Comparison of ENCODE assay signal across 16 cellular contexts in the genomic region with DNA sequence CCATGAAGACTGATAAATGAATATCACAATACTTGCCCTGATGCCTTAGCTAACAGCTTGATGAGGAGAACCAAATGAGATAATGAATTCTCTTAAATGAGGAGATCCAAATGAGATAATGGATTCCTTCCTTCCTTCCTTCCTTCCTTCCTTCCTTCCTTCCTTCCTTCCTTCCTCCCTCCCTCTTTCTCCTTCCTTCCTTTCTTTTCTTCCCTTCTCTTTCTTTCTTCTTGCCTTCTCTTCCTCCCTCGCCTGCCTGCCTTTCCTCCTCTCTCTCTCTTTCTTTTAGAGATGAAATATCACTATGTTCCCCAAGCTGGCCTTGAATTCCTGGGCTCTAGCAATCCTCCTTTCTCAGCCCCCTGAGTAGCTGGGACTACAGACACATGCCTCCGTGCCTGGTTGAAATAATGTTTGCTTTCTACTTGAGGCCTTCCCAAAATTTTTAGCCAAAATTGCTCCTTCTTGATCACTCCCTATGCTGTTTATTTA. TPM values are rescaled to one million over a fixed set of nuclear protein-coding genes. Genes with fewer than 3 reads are reported as not detected.
DNase-seq lines count a peak whose midpoint lies in the region; ATAC-seq and TF ChIP-seq lines count a peak whose summit lies in the region.
"Had no signal": no experiment of that assay in that cellular context is flagged by ENCODE, and none has a peak within 500 bp of the region (broad histone marks: within the 10 kb centered on the region; RNA-seq: fewer than 3 reads in every experiment).

No MANE protein-coding gene starts in this region.

- no peak overlapping the region for H3K4me3 Mint-ChIP-seq in GM23338
- H3K4me3 Mint-ChIP-seq in T-helper 17 cell: no peak overlapping the region
- no peak overlapping the region for H3K4me3 Mint-ChIP-seq in activated CD4-positive, alpha-beta memory T cell treated with anti-CD3 and anti-CD28 coated beads, Interleukin-2, amount 10 ng/mL, durations not matched to agents 7 days and 5 days
- H3K4me3 Mint-ChIP-seq: CD14-positive monocyte; CD8-positive, alpha-beta T cell had no signal

- POLR2A ChIA-PET in activated CD4-positive, alpha-beta memory T cell treated with anti-CD3 and anti-CD28 coated beads, Interleukin-2, amount 10 ng/mL, durations not matched to agents 7 days and 5 days (lab: Charles Lee): no interaction called here

- H4K20me1 ChIP-seq in GM23338 (replicated peaks; ENCODE audit: insufficient read depth): no peaks in the 10 kb centered on the region

- no peak for TF ChIP-seq CTCF in GM23338 (conservative IDR thresholded peaks at IDR 0.05; ENCODE audit: low read depth in 2 of 2)
- no peak for TF ChIP-seq CTCF in dorsolateral prefrontal cortex (IDR thresholded peaks at IDR 0.05 in 54 of 56, conservative IDR thresholded peaks at IDR 0.05 in 2 of 56; ENCODE audit: low read depth in 1 of 56, partially characterized antibody in 56 of 56)

- H3K4me1 Mint-ChIP-seq in GM23338: peaks cover 18% of the 10 kb centered on the region; the same call in 2 of the 3 replicates
- H3K4me1 Mint-ChIP-seq in T-helper 17 cell: peaks cover 21% of the 10 kb centered on the region
- H3K4me1 Mint-ChIP-seq in activated CD4-positive, alpha-beta memory T cell treated with anti-CD3 and anti-CD28 coated beads, Interleukin-2, amount 10 ng/mL, durations not matched to agents 7 days and 5 days: peaks cover 17% of the 10 kb centered on the region

- H3K36me3 Mint-ChIP-seq in GM23338 (ENCODE audit: low read depth) (no peaks in the 10 kb centered on the region), T-helper 17 cell (ENCODE audit: low read depth) (no peaks in the 10 kb centered on the region)
- H3K36me3 Mint-ChIP-seq in activated CD4-positive, alpha-beta memory T cell treated with anti-CD3 and anti-CD28 coated beads, Interleukin-2, amount 10 ng/mL, durations not matched to agents 7 days and 5 days (ENCODE audit: low read depth): no peaks in the 10 kb centered on the region
- H3K36me3 Mint-ChIP-seq: CD14-positive monocyte; CD8-positive, alpha-beta T cell had no signal

- DNase-seq in GM23338 (ENCODE audit: low spot score) (no peak), T-helper 17 cell (no peak), dorsolateral prefrontal cortex (no peak), substantia nigra (lab: John Stamatoyannopoulos, UW) (no peak), H7 (no peak)
- DNase-seq in activated CD4-positive, alpha-beta memory T cell treated with anti-CD3 and anti-CD28 coated beads, Interleukin-2, amount 10 ng/mL, durations not matched to agents 7 days and 5 days: no peak
- DNase-seq: Caco-2; CD8-positive, alpha-beta T cell; DND-41; GF-D8; IMR-90 had no signal

- H3F3A ChIP-seq in GM23338 (replicated peaks; ENCODE audit: low read depth): no peaks in the 10 kb centered on the region

- H3K4me2 ChIP-seq in GM23338: no peak overlapping the region
- H3K4me2 ChIP-seq: A549 had no signal

- peaks cover 21% of the 10 kb centered on the region for H3K4me1 ChIP-seq in GM23338 (ENCODE audit: insufficient read depth)
- H3K4me1 ChIP-seq: Caco-2 had no signal

- H3K4me3 ChIP-seq in GM23338 (no peak overlapping the region), dorsolateral prefrontal cortex (peak overlapping the region in 1 of 59 donors; percentile 33), H7 (ENCODE audit: insufficient read depth, low read depth, low read length) (no peak overlapping the region)
- H3K4me3 ChIP-seq: A549 had no signal

- peaks cover 2% of the 10 kb centered on the region for H3K79me2 ChIP-seq in GM23338 (replicated peaks; ENCODE audit: insufficient read depth)

- no peak for ATAC-seq in GM23338
- no peak for ATAC-seq in T-helper 17 cell
- no peak for ATAC-seq in GM18861 (IDR thresholded peaks at IDR 0.05; ENCODE audit: unreplicated experiment)
- ATAC-seq: A549; CD8-positive, alpha-beta T cell; HCT116 had no signal

- H2AFZ ChIP-seq in GM23338: peak overlapping the region; percentile 49; the same call in 1 of the 2 replicates

- intact Hi-C loops in dorsolateral prefrontal cortex (cut with DNase I): loop anchor here in 1 of 2 donors (10.0 kb wide), 1 partner anchor 209 kb away; no protein-coding TSS in a partner anchor

- H3K27ac Mint-ChIP-seq in GM23338: no peak overlapping the region
- H3K27ac Mint-ChIP-seq in T-helper 17 cell: peak overlapping the region; percentile 89
- H3K27ac Mint-ChIP-seq in activated CD4-positive, alpha-beta memory T cell treated with anti-CD3 and anti-CD28 coated beads, Interleukin-2, amount 10 ng/mL, durations not matched to agents 7 days and 5 days: no peak overlapping the region
- H3K27ac Mint-ChIP-seq: CD14-positive monocyte; CD8-positive, alpha-beta T cell had no signal

- H3K27me3 ChIP-seq in GM23338 (ENCODE audit: insufficient read depth) (no peaks in the 10 kb centered on the region), dorsolateral prefrontal cortex (no peaks in the 10 kb centered on the region), H7 (ENCODE audit: control insufficient read depth, insufficient read depth, low read length) (peaks cover 14% of the 10 kb centered on the region)

- H3K9me3 Mint-ChIP-seq in GM23338: no peaks in the 10 kb centered on the region
- H3K9me3 Mint-ChIP-seq in activated CD4-positive, alpha-beta memory T cell treated with anti-CD3 and anti-CD28 coated beads, Interleukin-2, amount 10 ng/mL, durations not matched to agents 7 days and 5 days: no peaks in the 10 kb centered on the region
- H3K9me3 Mint-ChIP-seq: CD8-positive, alpha-beta T cell had no signal

- H3K9me3 ChIP-seq in T-helper 17 cell (ENCODE audit: control insufficient read depth, low read length, poor library complexity, severe bottlenecking): no peaks in the 10 kb centered on the region
- H3K9me3 ChIP-seq: A549, Caco-2 had no signal

- H3K27me3 Mint-ChIP-seq in GM23338 (ENCODE audit: insufficient read depth, low read depth, poor library complexity) (peaks cover 8% of the 10 kb centered on the region), T-helper 17 cell (no peaks in the 10 kb centered on the region)
- H3K27me3 Mint-ChIP-seq in activated CD4-positive, alpha-beta memory T cell treated with anti-CD3 and anti-CD28 coated beads, Interleukin-2, amount 10 ng/mL, durations not matched to agents 7 days and 5 days: peaks cover 27% of the 10 kb centered on the region

- H3K9me2 ChIP-seq in GM23338 (ENCODE audit: insufficient read depth): no peaks in the 10 kb centered on the region

- H3K36me3 ChIP-seq in GM23338 (ENCODE audit: insufficient read depth) (no peaks in the 10 kb centered on the region), H7 (replicated peaks; ENCODE audit: control insufficient read depth, insufficient read depth, low read length) (no peaks in the 10 kb centered on the region)

- H3K27ac ChIP-seq in GM23338 (ENCODE audit: low read depth): no peak overlapping the region
- H3K27ac ChIP-seq in dorsolateral prefrontal cortex: peak overlapping the region in 58 of 59 donors; percentile 38 to 97 (median 90)
- peak overlapping the region; percentile 90 for H3K27ac ChIP-seq in substantia nigra (ENCODE audit: low read depth, low read length, poor library complexity, severe bottlenecking)
- H3K27ac ChIP-seq: A549 had no signal

- CTCF ChIA-PET in activated CD4-positive, alpha-beta memory T cell treated with anti-CD3 and anti-CD28 coated beads, Interleukin-2, amount 10 ng/mL, durations not matched to agents 7 days and 5 days (lab: Charles Lee): no interaction called here

TF ChIP-seq in GM23338, 12 proteins besides CTCF, POLR2A, EP300 and RAD21 (continues in another document):
- no peak for TF ChIP-seq ETS1 (IDR thresholded peaks at IDR 0.05)
- TF ChIP-seq ZNF331 (CRISPR knock-in tag; IDR thresholded peaks at IDR 0.05; ENCODE audit: low read depth): no peak
- TF ChIP-seq CREB1 (CRISPR knock-in tag; IDR thresholded peaks at IDR 0.05; ENCODE audit: low read depth): no peak
- TF ChIP-seq REST (IDR thresholded peaks at IDR 0.05; ENCODE audit: unreplicated experiment): no peak
- no peak for TF ChIP-seq POLR2AphosphoS5 (IDR thresholded peaks at IDR 0.05; ENCODE audit: low read depth)

RNA-seq across cellular contexts. Expression of gene SLAIN1, which starts 4.0 kb away (rescaled TPM):
- total RNA-seq in GM23338 (2014; rRNA removed; shearing (Covaris generic)): 44.2 and 65.8 TPM in 2 replicates
- 16.3 and 18.5 TPM in 2 replicates for polyA plus RNA-seq in GM23338 (2016; fragmentation: Nextera tagmentation; extraction: Ambion mirVana)
- total RNA-seq in T-helper 17 cell: 10 to 100 TPM; 25.4 to 39.0 TPM
- 100 to 1,000 TPM; 103 to 777 (median 227) TPM for total RNA-seq in dorsolateral prefrontal cortex
- total RNA-seq in activated CD4-positive, alpha-beta memory T cell treated with anti-CD3 and anti-CD28 coated beads, Interleukin-2, amount 10 ng/mL, durations not matched to agents 7 days and 5 days: 10 to 100 TPM; 31.0 to 33.6 TPM
- 17.5 and 22.4 TPM in 2 replicates for total RNA-seq in H7 (2014; rRNA removed; shearing (Covaris generic))
- total RNA-seq: HT-29 had no signal
